Comparison of ENCODE assay signal across 8 cellular contexts in the genomic region with DNA sequence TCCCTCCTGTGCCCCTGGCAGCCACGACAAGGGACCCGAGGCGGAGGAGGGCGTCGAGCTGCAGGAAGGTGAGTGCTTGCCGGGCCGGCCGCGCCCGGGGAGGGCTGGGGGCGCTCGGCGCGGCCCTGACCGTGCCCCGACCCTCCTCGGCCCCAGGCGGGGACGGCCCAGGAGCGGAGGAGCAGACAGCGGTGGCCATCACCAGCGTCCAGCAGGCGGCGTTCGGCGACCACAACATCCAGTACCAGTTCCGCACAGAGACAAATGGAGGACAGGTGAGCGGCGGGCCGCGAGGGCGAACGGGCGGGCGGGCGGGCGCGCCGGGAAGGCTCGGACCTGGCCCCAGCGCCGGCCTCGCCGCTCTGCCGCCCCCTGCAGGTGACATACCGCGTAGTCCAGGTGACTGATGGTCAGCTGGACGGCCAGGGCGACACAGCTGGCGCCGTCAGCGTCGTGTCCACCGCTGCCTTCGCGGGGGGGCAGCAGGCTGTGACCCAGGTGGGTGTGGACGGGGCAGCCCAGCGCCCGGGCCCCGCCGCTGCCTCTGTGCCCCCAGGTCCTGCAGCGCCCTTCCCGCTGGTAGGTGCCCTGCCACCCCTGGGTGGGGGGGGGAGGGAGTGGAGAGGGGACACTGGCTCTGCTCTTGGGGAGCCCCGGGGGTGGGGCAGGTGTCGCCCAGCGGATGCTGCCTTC. TPM values are rescaled to one million over a fixed set of nuclear protein-coding genes. Genes with fewer than 3 reads are reported as not detected.
DNase-seq lines count a peak whose midpoint lies in the region; ATAC-seq and TF ChIP-seq lines count a peak whose summit lies in the region.

No MANE protein-coding gene starts in this region.

- CTCF ChIA-PET in AG04450 (lab: Charles Lee), result interaction anchor here (0.6 to 1.5 kb wide), 2 partner anchors 12 to 293 kb away, joined by 3 to 8 read pairs; a partner anchor contains a TSS

- H3K27ac ChIP-seq in AG04450 (ENCODE audit: low read depth, low read length), result no peak overlapping the region
- peak overlapping the region; percentile 84 for H3K27ac ChIP-seq in colonic mucosa

- H3K27me3 ChIP-seq in AG04450 (ENCODE audit: control insufficient read depth, insufficient read depth, low read length) (no peaks in the 10 kb centered on the region), colonic mucosa (no peaks in the 10 kb centered on the region)

- ATAC-seq in GM18861 (IDR thresholded peaks at IDR 0.05; ENCODE audit: unreplicated experiment) (peak; percentile 48), HG03139 (IDR thresholded peaks at IDR 0.05; ENCODE audit: unreplicated experiment) (peak; percentile 54)

- no peaks in the 10 kb centered on the region; the same call in 1 of the 2 replicates for H3K9me3 ChIP-seq in AG04450 (ENCODE audit: control insufficient read depth, insufficient read depth, low read length)
- H3K9me3 ChIP-seq in colonic mucosa, result no peaks in the 10 kb centered on the region

- DNase-seq in AG04450 (ENCODE audit: low read depth, low spot score) (peak; percentile 26), NCI-H446 treated with DMSO at 0.1 percent for 48 hours (lab: John Stamatoyannopoulos, UW) (peak; percentile 23), colonic mucosa (peak; percentile 92), left kidney (ENCODE audit: low read depth, low spot score) (peak; percentile 96)
- DNase-seq in activated CD4-positive, alpha-beta T cell treated with anti-CD3 and anti-CD28 coated beads for 48 hours, result peak; percentile 83
- DNase-seq in stimulated activated CD4-positive, alpha-beta T cell treated with anti-CD3 and anti-CD28 coated beads, Interleukin-2, amount 100 ng/mL, for 24 hours, result peak; percentile 75 to 81

- peaks cover 10% of the 10 kb centered on the region for H3K36me3 ChIP-seq in colonic mucosa

- H3K9ac ChIP-seq in colonic mucosa (ENCODE audit: low read depth in 2 of 2, low read length in 2 of 2), result peak overlapping the region; percentile 63 to 79

- POLR2A ChIA-PET in AG04450 (lab: Yijun Ruan, JAX), result no interaction called here

- H3K4me3 ChIP-seq in AG04450 (ENCODE audit: low read depth, low read length) (peak overlapping the region; percentile 62), colonic mucosa (peak overlapping the region; percentile 57)

- peak; percentile 45 for TF ChIP-seq CTCF in AG04450 (IDR thresholded peaks at IDR 0.05; ENCODE audit: low read depth, low read length)
- peak; percentile 92 for TF ChIP-seq CTCF in colonic mucosa (IDR thresholded peaks at IDR 0.05)

- H3K4me1 ChIP-seq in colonic mucosa, result peaks cover 5% of the 10 kb centered on the region

- intact Hi-C loops in colonic mucosa (cut with DNase I), result loop anchor here (10.0 kb wide), 2 partner anchors 125 to 225 kb away; a partner anchor contains a TSS

RNA-seq across cellular contexts. Expression of a gene that starts 0.8 kb away (rescaled TPM):
- polyA plus RNA-seq in AG04450 (2011; rRNA removed), result 55.6 and 58.6 TPM in 2 replicates
- 58.2 and 77.5 TPM in 2 replicates for polyA minus RNA-seq in AG04450 (2011; rRNA and poly(A)+ RNA removed)
- 100 to 1,000 TPM in 1 of 2 donors, 10 to 100 TPM in 1; 86.5 to 108 TPM for total RNA-seq in colonic mucosa

RNA-seq across cellular contexts. Expression of a gene that starts 12.8 kb away (rescaled TPM):
- not detected in 2 replicates for polyA plus RNA-seq in AG04450 (2011; rRNA removed)
- not detected in 2 replicates for polyA minus RNA-seq in AG04450 (2011; rRNA and poly(A)+ RNA removed)
- not detected for total RNA-seq in colonic mucosa

RNA-seq across cellular contexts. Expression of a gene that starts 20.8 kb away (rescaled TPM):
- 0.32 and 0.33 TPM in 2 replicates for polyA plus RNA-seq in AG04450 (2011; rRNA removed)
- polyA minus RNA-seq in AG04450 (2011; rRNA and poly(A)+ RNA removed), result not detected in 2 replicates
- total RNA-seq in colonic mucosa, result 100 to 1,000 TPM; 252 TPM

RNA-seq across cellular contexts. Expression of a gene that starts 22.4 kb away (rescaled TPM):
- polyA plus RNA-seq in AG04450 (2011; rRNA removed), result not detected in 2 replicates
- not detected in 2 replicates for polyA minus RNA-seq in AG04450 (2011; rRNA and poly(A)+ RNA removed)
- total RNA-seq in colonic mucosa, result not detected

RNA-seq across cellular contexts. Expression of a gene that starts 41.0 kb away (rescaled TPM):
- not detected in 2 replicates for polyA plus RNA-seq in AG04450 (2011; rRNA removed)
- polyA minus RNA-seq in AG04450 (2011; rRNA and poly(A)+ RNA removed), result not detected in 2 replicates
- not detected for total RNA-seq in colonic mucosa

Comparison
In these comparisons a context has a peak if more than half of its experiments do, and no peak if none do; other contexts are left out.
1. DNase-seq: peak in every context shown above with its lines; median percentile 96 in left kidney; 92 in colonic mucosa; 83 in activated CD4-positive, alpha-beta T cell treated with anti-CD3 and anti-CD28 coated beads for 48 hours; 78 in stimulated activated CD4-positive, alpha-beta T cell treated with anti-CD3 and anti-CD28 coated beads, Interleukin-2, amount 100 ng/mL, for 24 hours; 26 in AG04450; 23 in NCI-H446 treated with DMSO at 0.1 percent for 48 hours.